8 cellular contexts compared by ENCODE assay signal in the genomic region with DNA sequence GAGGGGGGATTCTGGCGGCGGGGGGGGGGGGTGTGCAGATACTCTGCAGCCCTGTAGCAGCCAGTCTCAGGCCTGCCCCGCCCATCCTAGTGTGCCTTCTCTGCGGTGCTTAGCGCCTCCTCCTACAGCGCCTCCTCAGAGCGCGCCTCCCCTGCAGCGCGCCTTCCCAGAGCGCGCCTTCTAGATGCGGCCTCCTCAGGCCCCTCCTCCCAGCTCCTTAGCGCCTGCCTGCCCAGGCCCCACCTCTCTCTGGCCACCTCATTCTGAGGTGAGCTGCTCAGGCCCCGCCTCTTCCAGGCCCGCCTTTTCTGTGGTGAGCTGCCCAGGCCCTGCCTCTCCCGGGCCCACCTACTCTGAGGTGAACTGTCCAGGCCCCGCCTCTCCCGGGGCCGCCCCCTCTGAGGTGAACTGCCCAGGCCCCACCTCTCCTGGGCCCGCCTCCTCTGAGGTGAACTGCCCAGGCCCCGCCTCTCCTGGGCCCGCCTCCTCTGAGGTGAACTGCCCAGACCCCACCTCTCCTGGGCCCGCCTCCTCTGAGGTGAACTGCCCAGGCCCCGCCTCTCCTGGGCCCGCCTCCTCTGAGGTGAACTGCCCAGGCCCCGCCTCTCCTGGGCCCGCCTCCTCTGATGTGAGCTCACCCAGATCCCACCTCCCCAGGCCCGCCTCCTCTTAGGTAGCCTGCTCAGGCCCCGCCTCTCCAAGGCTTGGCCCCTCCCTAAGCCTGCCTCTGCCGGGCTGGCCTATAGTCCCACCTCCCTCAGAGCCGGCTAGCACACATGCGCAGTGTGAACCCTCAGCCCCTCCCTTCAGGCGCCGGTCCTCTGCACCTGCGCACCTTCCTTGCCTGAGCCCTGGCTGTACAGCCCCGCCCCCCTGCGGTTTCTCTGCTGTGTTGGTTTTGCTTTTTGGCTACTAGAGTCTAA. TPM values are rescaled to one million over a fixed set of nuclear protein-coding genes. Genes with fewer than 3 reads are reported as not detected.
A peak's percentile ranks its signal among the peaks of the same experiment; 100 is the strongest.
DNase-seq lines count a peak whose midpoint lies in the region; ATAC-seq and TF ChIP-seq lines count a peak whose summit lies in the region.

No MANE protein-coding gene starts in this region.

- H3K9me3 ChIP-seq in Panc1 (ENCODE audit: control insufficient read depth, insufficient read depth, low read depth, low read length) (no peaks in the 10 kb centered on the region), esophagus muscularis mucosa (no peaks in the 10 kb centered on the region)

- intact Hi-C loops in Panc1 (cut with micrococcal nuclease; ENCODE audit: unreplicated experiment) = loop anchor here (5.0 kb wide), 1 partner anchor 211 kb away; no protein-coding TSS in a partner anchor
- intact Hi-C loops in esophagus muscularis mucosa (cut with DNase I) = loop anchor here (5.0 kb wide), 1 partner anchor 206 kb away; no protein-coding TSS in a partner anchor

- H3K27me3 Mint-ChIP-seq in naive thymus-derived CD8-positive, alpha-beta T cell = peaks cover 4 to 19% (median 13%) of the 10 kb centered on the region in 5 donors

- peaks cover 5% of the 10 kb centered on the region; the same call in 1 of the 2 replicates for H3K4me1 ChIP-seq in Panc1 (ENCODE audit: control insufficient read depth, insufficient read depth, low read length)
- peaks cover 3 to 23% (median 16%) of the 10 kb centered on the region in 4 donors for H3K4me1 ChIP-seq in esophagus muscularis mucosa

- H3K4me3 Mint-ChIP-seq in naive thymus-derived CD8-positive, alpha-beta T cell = peak overlapping the region; percentile 82 to 91 (median 86)

- H3K27ac ChIP-seq in Panc1 (ENCODE audit: low read length) (no peak overlapping the region; the same call in 1 of the 2 replicates), esophagus muscularis mucosa (replicated peaks in 1 of 4) (peak overlapping the region; percentile 55 to 84 (median 72))

- no peak for TF ChIP-seq EP300 in esophagus muscularis mucosa (IDR thresholded peaks at IDR 0.05)

- POLR2A ChIA-PET in Panc1 (lab: Charles Lee) = interaction anchor here (0.6 kb wide), 1 partner anchor 161 kb away, joined by 6 read pairs; no protein-coding TSS in a partner anchor
- POLR2A ChIA-PET in naive thymus-derived CD8-positive, alpha-beta T cell (lab: Charles Lee) = interaction anchor here (1.8 kb wide), 1 partner anchor 148 kb away, joined by 6 read pairs; the partner anchor contains the start of gene CASD1

- TF ChIP-seq POLR2A in esophagus muscularis mucosa (IDR thresholded peaks at IDR 0.05; ENCODE audit: low read depth) = no peak

- H3K9me3 Mint-ChIP-seq in naive thymus-derived CD8-positive, alpha-beta T cell = peaks cover 0 to 6% (median 0%) of the 10 kb centered on the region in 9 donors

- in situ Hi-C loops in Panc1 (cut with HindIII; ENCODE audit: low pct_unique_long_range_greater_than_20kb, low sequenced_read_pairs) = no loop called here

- CTCF ChIA-PET in Panc1 (lab: Charles Lee) = no interaction called here

- H3K27me3 ChIP-seq in Panc1 (ENCODE audit: control insufficient read depth, insufficient read depth, low read length) (no peaks in the 10 kb centered on the region), esophagus muscularis mucosa (peaks cover 0 to 3% (median 0%) of the 10 kb centered on the region in 4 donors)

- TF ChIP-seq CTCF in Panc1 (IDR thresholded peaks at IDR 0.05) (no peak), esophagus muscularis mucosa (IDR thresholded peaks at IDR 0.05) (no peak)

- H3K4me3 ChIP-seq in Panc1 (ENCODE audit: low read depth in 2 of 2, low read length in 2 of 2) (peak overlapping the region; percentile 66 to 88), esophagus muscularis mucosa (peak overlapping the region; percentile 67 to 82 (median 74))

- H3K36me3 Mint-ChIP-seq in naive thymus-derived CD8-positive, alpha-beta T cell = no peaks in the 10 kb centered on the region

- peak; percentile 96 for DNase-seq in DMS114 treated with DMSO at 0.1 percent for 48 hours (lab: John Stamatoyannopoulos, UW; ENCODE audit: unreplicated experiment)
- peak; percentile 42 for DNase-seq in KG1 (lab: John Stamatoyannopoulos, UW)
- peak; percentile 93 for DNase-seq in Panc1 (ENCODE audit: low read depth, low spot score)
- peak; percentile 91 to 94 for DNase-seq in activated T-cell treated with anti-CD3 and anti-CD28 coated beads, Interleukin-2, amount 50 U/mL, for 48 hours
- peak; percentile 95 for DNase-seq in esophagus muscularis mucosa (ENCODE audit: extremely low spot score)
- DNase-seq in naive thymus-derived CD8-positive, alpha-beta T cell = peak; percentile 81 to 98 (median 94)
- peak; percentile 76 to 88 for DNase-seq in stimulated activated CD8-positive, alpha-beta memory T cell treated with anti-CD3 and anti-CD28 coated beads, Interleukin-7, amount 100 ng/mL, for 48 hours (ENCODE audit: extremely low read depth in 1 of 2, low read depth in 1 of 2)

- ATAC-seq in GM21786 (IDR thresholded peaks at IDR 0.05; ENCODE audit: unreplicated experiment) (peak; percentile 75), Panc1 (peak; percentile 93)
- peak; percentile 83 to 86 for ATAC-seq in naive thymus-derived CD8-positive, alpha-beta T cell

- H3K4me1 Mint-ChIP-seq in naive thymus-derived CD8-positive, alpha-beta T cell = peaks cover 7 to 23% (median 20%) of the 10 kb centered on the region in 4 donors

- peak overlapping the region in 5 of 10 donors; percentile 11 to 87 (median 37) for H3K27ac Mint-ChIP-seq in naive thymus-derived CD8-positive, alpha-beta T cell

- no TSS peak for BruUV-seq in Panc1 (replicated peaks; lab: Mats Ljungman, UMichigan)

- no peaks in the 10 kb centered on the region for H3K36me3 ChIP-seq in Panc1 (ENCODE audit: control insufficient read depth, insufficient read depth, low read length)
- no peaks in the 10 kb centered on the region for H3K36me3 ChIP-seq in esophagus muscularis mucosa

- WGBS in esophagus muscularis mucosa = 60% methylated on average over 21 of the region's 38 CpGs

RNA-seq across cellular contexts. Expression of gene SGCE, which starts 2.1 kb away (rescaled TPM):
- total RNA-seq in Panc1 (2021; ENCODE audit: unreplicated experiment) (32.0 TPM), esophagus muscularis mucosa (100 to 1,000 TPM in 1 of 4 donors, 10 to 100 TPM in 3; 72.6 to 135 (median 88.1) TPM)
- 36.6 TPM for polyA plus RNA-seq in Panc1 (2012; ENCODE audit: insufficient read length)
- total RNA-seq in naive thymus-derived CD8-positive, alpha-beta T cell = 1 to 10 TPM in 1 of 2 experiments, under 1 TPM in 1; 0.36 to 1.8 TPM
- polyA plus RNA-seq in naive thymus-derived CD8-positive, alpha-beta T cell = 1 to 10 TPM in 1 of 3 donors, not detected in 2; 2.9 TPM

Comparison
In these comparisons a context has a peak if more than half of its experiments do, and no peak if none do; other contexts are left out.
1. DNase-seq: peak in every context shown above with its lines; median percentile 96 in DMS114 treated with DMSO at 0.1 percent for 48 hours; 95 in esophagus muscularis mucosa; 94 in naive thymus-derived CD8-positive, alpha-beta T cell; 93 in Panc1; 92 in activated T-cell treated with anti-CD3 and anti-CD28 coated beads, Interleukin-2, amount 50 U/mL, for 48 hours; 82 in stimulated activated CD8-positive, alpha-beta memory T cell treated with anti-CD3 and anti-CD28 coated beads, Interleukin-7, amount 100 ng/mL, for 48 hours; 42 in KG1.
2. RNA of gene SGCE, which starts 2.1 kb away (total RNA-seq): 72.6 to 135 TPM in esophagus muscularis mucosa and 32.0 TPM in Panc1 (single experiment); 0.36 to 1.8 TPM in naive thymus-derived CD8-positive, alpha-beta T cell; every median in the first group is over 10 times any median in the second.
3. Peak in every context shown above with its lines, with median percentiles within 50 percentile points of each other: ATAC-seq.